31 cellular contexts compared by ENCODE assay signal in genomic region chr19:50174100-50174793, GRCh38. TPM values are rescaled to one million over a fixed set of nuclear protein-coding genes. Genes with fewer than 3 reads are reported as not detected.
"Had no signal": no experiment of that assay in that cellular context is flagged by ENCODE, and none has a peak within 500 bp of the region (broad histone marks: within the 10 kb centered on the region; RNA-seq: fewer than 3 reads in every experiment).

No MANE protein-coding gene starts in this region.

- H3K27ac ChIP-seq: ascending aorta, cardiac muscle cell, RWPE1, WERI-Rb-1 had no signal

- H3K4me3 ChIP-seq: ascending aorta, cardiac muscle cell had no signal

- DNase-seq: activated CD4-positive, alpha-beta T cell treated with anti-CD3 and anti-CD28 coated beads, Interleukin-2, amount 10 ng/mL, durations not matched to agents 24 days and 14 days; activated CD4-positive, alpha-beta T cell treated with anti-CD3 and anti-CD28 coated beads, Interleukin-2, amount 50 U/mL, for 4 hours; activated CD8-positive, alpha-beta T cell treated with anti-CD3 and anti-CD28 coated beads for 36 hours; activated gamma-delta T cell; activated naive CD4-positive, alpha-beta T cell treated with Interleukin-2 at 50 U/mL for 16 hours; activated naive CD8-positive, alpha-beta T cell treated with anti-CD3 and anti-CD28 coated beads, Interleukin-2, amount 10 ng/mL, durations not matched to agents 7 days and 5 days; activated T-cell treated with anti-CD3 and anti-CD28 coated beads, Interleukin-2, amount 50 U/mL, for 24 hours; amygdala; Karpas-422; KBM-7; NCI-H1105 treated with DMSO at 0.1 percent for 48 hours; NCI-H1436; NCI-H187; NCI-H2029 treated with DMSO at 0.1 percent for 48 hours; NCI-H2107; NCI-H2171; NCI-H510A; NCI-H526; Peyer's patch; T1000; WERI-Rb-1 had no signal

- ATAC-seq: activated CD8-positive, alpha-beta T cell treated with anti-CD3 and anti-CD28 coated beads for 36 hours; Right ventricle myocardium inferior had no signal

- H3K9me3 ChIP-seq: ascending aorta, Peyer's patch had no signal

- H3K36me3 ChIP-seq: ascending aorta, cardiac muscle cell, Peyer's patch, WERI-Rb-1 had no signal

- H3K27me3 ChIP-seq: ascending aorta, cardiac muscle cell, Peyer's patch had no signal

- H3K4me1 ChIP-seq: ascending aorta had no signal

RNA-seq across cellular contexts. Expression of gene IZUMO2, which starts 11.2 kb away (rescaled TPM):
- total RNA-seq: activated CD4-positive, alpha-beta T cell treated with anti-CD3 and anti-CD28 coated beads, Interleukin-2, amount 10 ng/mL, durations not matched to agents 24 days and 14 days; activated CD8-positive, alpha-beta T cell treated with anti-CD3 and anti-CD28 coated beads for 36 hours; activated naive CD8-positive, alpha-beta T cell treated with anti-CD3 and anti-CD28 coated beads, Interleukin-2, amount 10 ng/mL, durations not matched to agents 7 days and 5 days; activated T-helper 2 cell treated with anti-CD3 and anti-CD28 coated beads, Interferon-gamma antibody, Interleukin-2, Interleukin-4, amounts not matched to agents 10 μg/mL and 5 μg/mL and 100 μg/mL, durations not matched to agents 14 hours and 24 hours and 36 hours; ascending aorta; cardiac muscle cell; chondrocyte; MCF 10A; Peyer's patch; Right ventricle myocardium inferior; T-helper 1 cell treated with Interleukin-12 subunit alpha and Interleukin-12 subunit beta and Interleukin-4 antibody, amounts not matched to agents 30 ng/mL and 1 ng/mL, for 36 hours; T-helper 2 cell treated with Interferon-gamma antibody and Interleukin-4, amounts not matched to agents 100 ng/mL and 5 ng/mL, for 36 hours had no signal
- polyA plus RNA-seq: adipose tissue, cardiac muscle cell had no signal

RNA-seq across cellular contexts. Expression of gene MYH14, which starts 29.2 kb away (rescaled TPM):
- total RNA-seq: activated CD4-positive, alpha-beta T cell treated with anti-CD3 and anti-CD28 coated beads, Interleukin-2, amount 10 ng/mL, durations not matched to agents 24 days and 14 days; activated CD8-positive, alpha-beta T cell treated with anti-CD3 and anti-CD28 coated beads for 36 hours; activated naive CD8-positive, alpha-beta T cell treated with anti-CD3 and anti-CD28 coated beads, Interleukin-2, amount 10 ng/mL, durations not matched to agents 7 days and 5 days; activated T-helper 2 cell treated with anti-CD3 and anti-CD28 coated beads, Interferon-gamma antibody, Interleukin-2, Interleukin-4, amounts not matched to agents 10 μg/mL and 5 μg/mL and 100 μg/mL, durations not matched to agents 14 hours and 24 hours and 36 hours; MCF 10A; T-helper 1 cell treated with Interleukin-12 subunit alpha and Interleukin-12 subunit beta and Interleukin-4 antibody, amounts not matched to agents 30 ng/mL and 1 ng/mL, for 36 hours; T-helper 2 cell treated with Interferon-gamma antibody and Interleukin-4, amounts not matched to agents 100 ng/mL and 5 ng/mL, for 36 hours had no signal
